ENCODE assay signal across 2 cellular contexts in genomic region chr10:19877466-19878255, GRCh38.
TF ChIP-seq lines count a peak whose summit lies in the region.

No MANE protein-coding gene starts in this region.

TF ChIP-seq in A549, 52 proteins besides CTCF, POLR2A, EP300 and RAD21 (continued from another document):
- TF ChIP-seq NFE2L2 (conservative IDR thresholded peaks at IDR 0.05; ENCODE audit: low read length) (peak; percentile 61), CHD2 (IDR thresholded peaks at IDR 0.05; ENCODE audit: low read length, partially characterized antibody) (no peak), RNF2 (IDR thresholded peaks at IDR 0.05; ENCODE audit: borderline replicate concordance, low read depth) (no peak), RARB (CRISPR knock-in tag; IDR thresholded peaks at IDR 0.05) (no peak), NR3C1 (IDR thresholded peaks at IDR 0.05) (no peak), HOXB13 (CRISPR knock-in tag; IDR thresholded peaks at IDR 0.05; ENCODE audit: low read depth) (no peak)
- TF ChIP-seq, protein P1, sequence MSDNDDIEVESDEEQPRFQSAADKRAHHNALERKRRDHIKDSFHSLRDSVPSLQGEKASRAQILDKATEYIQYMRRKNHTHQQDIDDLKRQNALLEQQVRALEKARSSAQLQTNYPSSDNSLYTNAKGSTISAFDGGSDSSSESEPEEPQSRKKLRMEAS (IDR thresholded peaks at IDR 0.05): no peak

TF ChIP-seq in GM23338, 12 proteins besides CTCF, POLR2A, EP300 and RAD21 (continued from another document):
- TF ChIP-seq, protein P2, sequence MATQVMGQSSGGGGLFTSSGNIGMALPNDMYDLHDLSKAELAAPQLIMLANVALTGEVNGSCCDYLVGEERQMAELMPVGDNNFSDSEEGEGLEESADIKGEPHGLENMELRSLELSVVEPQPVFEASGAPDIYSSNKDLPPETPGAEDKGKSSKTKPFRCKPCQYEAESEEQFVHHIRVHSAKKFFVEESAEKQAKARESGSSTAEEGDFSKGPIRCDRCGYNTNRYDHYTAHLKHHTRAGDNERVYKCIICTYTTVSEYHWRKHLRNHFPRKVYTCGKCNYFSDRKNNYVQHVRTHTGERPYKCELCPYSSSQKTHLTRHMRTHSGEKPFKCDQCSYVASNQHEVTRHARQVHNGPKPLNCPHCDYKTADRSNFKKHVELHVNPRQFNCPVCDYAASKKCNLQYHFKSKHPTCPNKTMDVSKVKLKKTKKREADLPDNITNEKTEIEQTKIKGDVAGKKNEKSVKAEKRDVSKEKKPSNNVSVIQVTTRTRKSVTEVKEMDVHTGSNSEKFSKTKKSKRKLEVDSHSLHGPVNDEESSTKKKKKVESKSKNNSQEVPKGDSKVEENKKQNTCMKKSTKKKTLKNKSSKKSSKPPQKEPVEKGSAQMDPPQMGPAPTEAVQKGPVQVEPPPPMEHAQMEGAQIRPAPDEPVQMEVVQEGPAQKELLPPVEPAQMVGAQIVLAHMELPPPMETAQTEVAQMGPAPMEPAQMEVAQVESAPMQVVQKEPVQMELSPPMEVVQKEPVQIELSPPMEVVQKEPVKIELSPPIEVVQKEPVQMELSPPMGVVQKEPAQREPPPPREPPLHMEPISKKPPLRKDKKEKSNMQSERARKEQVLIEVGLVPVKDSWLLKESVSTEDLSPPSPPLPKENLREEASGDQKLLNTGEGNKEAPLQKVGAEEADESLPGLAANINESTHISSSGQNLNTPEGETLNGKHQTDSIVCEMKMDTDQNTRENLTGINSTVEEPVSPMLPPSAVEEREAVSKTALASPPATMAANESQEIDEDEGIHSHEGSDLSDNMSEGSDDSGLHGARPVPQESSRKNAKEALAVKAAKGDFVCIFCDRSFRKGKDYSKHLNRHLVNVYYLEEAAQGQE (IDR thresholded peaks at IDR 0.05; ENCODE audit: unreplicated experiment): no peak
- no peak for TF ChIP-seq POLR2AphosphoS5 (IDR thresholded peaks at IDR 0.05; ENCODE audit: low read depth)
- no peak for TF ChIP-seq CREB1 (CRISPR knock-in tag; IDR thresholded peaks at IDR 0.05; ENCODE audit: low read depth)
- no peak for TF ChIP-seq JUNB (IDR thresholded peaks at IDR 0.05; ENCODE audit: unreplicated experiment)
- TF ChIP-seq, protein P3, sequence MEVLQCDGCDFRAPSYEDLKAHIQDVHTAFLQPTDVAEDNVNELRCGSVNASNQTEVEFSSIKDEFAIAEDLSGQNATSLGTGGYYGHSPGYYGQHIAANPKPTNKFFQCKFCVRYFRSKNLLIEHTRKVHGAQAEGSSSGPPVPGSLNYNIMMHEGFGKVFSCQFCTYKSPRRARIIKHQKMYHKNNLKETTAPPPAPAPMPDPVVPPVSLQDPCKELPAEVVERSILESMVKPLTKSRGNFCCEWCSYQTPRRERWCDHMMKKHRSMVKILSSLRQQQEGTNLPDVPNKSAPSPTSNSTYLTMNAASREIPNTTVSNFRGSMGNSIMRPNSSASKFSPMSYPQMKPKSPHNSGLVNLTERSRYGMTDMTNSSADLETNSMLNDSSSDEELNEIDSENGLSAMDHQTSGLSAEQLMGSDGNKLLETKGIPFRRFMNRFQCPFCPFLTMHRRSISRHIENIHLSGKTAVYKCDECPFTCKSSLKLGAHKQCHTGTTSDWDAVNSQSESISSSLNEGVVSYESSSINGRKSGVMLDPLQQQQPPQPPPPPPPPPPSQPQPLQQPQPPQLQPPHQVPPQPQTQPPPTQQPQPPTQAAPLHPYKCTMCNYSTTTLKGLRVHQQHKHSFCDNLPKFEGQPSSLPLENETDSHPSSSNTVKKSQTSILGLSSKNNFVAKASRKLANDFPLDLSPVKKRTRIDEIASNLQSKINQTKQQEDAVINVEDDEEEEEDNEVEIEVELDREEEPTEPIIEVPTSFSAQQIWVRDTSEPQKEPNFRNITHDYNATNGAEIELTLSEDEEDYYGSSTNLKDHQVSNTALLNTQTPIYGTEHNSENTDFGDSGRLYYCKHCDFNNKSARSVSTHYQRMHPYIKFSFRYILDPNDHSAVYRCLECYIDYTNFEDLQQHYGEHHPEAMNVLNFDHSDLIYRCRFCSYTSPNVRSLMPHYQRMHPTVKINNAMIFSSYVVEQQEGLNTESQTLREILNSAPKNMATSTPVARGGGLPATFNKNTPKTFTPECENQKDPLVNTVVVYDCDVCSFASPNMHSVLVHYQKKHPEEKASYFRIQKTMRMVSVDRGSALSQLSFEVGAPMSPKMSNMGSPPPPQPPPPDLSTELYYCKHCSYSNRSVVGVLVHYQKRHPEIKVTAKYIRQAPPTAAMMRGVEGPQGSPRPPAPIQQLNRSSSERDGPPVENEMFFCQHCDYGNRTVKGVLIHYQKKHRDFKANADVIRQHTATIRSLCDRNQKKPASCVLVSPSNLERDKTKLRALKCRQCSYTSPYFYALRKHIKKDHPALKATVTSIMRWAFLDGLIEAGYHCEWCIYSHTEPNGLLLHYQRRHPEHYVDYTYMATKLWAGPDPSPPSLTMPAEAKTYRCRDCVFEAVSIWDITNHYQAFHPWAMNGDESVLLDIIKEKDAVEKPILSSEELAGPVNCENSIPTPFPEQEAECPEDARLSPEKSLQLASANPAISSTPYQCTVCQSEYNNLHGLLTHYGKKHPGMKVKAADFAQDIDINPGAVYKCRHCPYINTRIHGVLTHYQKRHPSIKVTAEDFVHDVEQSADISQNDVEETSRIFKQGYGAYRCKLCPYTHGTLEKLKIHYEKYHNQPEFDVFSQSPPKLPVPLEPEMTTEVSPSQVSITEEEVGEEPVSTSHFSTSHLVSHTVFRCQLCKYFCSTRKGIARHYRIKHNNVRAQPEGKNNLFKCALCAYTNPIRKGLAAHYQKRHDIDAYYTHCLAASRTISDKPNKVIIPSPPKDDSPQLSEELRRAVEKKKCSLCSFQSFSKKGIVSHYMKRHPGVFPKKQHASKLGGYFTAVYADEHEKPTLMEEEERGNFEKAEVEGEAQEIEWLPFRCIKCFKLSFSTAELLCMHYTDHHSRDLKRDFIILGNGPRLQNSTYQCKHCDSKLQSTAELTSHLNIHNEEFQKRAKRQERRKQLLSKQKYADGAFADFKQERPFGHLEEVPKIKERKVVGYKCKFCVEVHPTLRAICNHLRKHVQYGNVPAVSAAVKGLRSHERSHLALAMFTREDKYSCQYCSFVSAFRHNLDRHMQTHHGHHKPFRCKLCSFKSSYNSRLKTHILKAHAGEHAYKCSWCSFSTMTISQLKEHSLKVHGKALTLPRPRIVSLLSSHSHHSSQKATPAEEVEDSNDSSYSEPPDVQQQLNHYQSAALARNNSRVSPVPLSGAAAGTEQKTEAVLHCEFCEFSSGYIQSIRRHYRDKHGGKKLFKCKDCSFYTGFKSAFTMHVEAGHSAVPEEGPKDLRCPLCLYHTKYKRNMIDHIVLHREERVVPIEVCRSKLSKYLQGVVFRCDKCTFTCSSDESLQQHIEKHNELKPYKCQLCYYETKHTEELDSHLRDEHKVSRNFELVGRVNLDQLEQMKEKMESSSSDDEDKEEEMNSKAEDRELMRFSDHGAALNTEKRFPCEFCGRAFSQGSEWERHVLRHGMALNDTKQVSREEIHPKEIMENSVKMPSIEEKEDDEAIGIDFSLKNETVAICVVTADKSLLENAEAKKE (CRISPR knock-in tag; IDR thresholded peaks at IDR 0.05): no peak
- no peak for TF ChIP-seq NANOG (IDR thresholded peaks at IDR 0.05; ENCODE audit: borderline replicate concordance)
- TF ChIP-seq EZH2phosphoT487 (IDR thresholded peaks at IDR 0.05; ENCODE audit: unreplicated experiment): no peak
- no peak for TF ChIP-seq ZNF114 (CRISPR knock-in tag; IDR thresholded peaks at IDR 0.05)
